ENCODE assay signal across 8 cellular contexts in genomic region chr10:88230251-88230650, GRCh38.
"Had no signal": no experiment of that assay in that cellular context is flagged by ENCODE, and none has a peak within 500 bp of the region (broad histone marks: within the 10 kb centered on the region; RNA-seq: fewer than 3 reads in every experiment).

No MANE protein-coding gene starts in this region.

- H3K4me3 ChIP-seq: GM23338, HAP-1, K562 had no signal

- H3K4me2 ChIP-seq: GM23338 had no signal

- H3K36me3 ChIP-seq: HAP-1 had no signal

- DNase-seq: HFFc6, IMR-90 had no signal

- FAIRE-seq: H54, HTR-8/SVneo, K562 had no signal

- ATAC-seq: GM23338, HCT116, K562 had no signal

- H3K9me3 ChIP-seq: HAP-1 had no signal

- H3K27ac Mint-ChIP-seq: GM23338, HFFc6 had no signal

- H3K9me3 Mint-ChIP-seq: GM23338, HFFc6 had no signal

- H3K4me1 ChIP-seq: HAP-1 had no signal

- H3K4me3 Mint-ChIP-seq: GM23338, HFFc6 had no signal
